13 cellular contexts compared by ENCODE assay signal in genomic region chrX:21802054-21802660, GRCh38. TPM values are rescaled to one million over a fixed set of nuclear protein-coding genes. Genes with fewer than 3 reads are reported as not detected.
A peak's percentile ranks its signal among the peaks of the same experiment; 100 is the strongest.
DNase-seq lines count a peak whose midpoint lies in the region; ATAC-seq and TF ChIP-seq lines count a peak whose summit lies in the region.
"Had no signal": no experiment of that assay in that cellular context is flagged by ENCODE, and none has a peak within 500 bp of the region (broad histone marks: within the 10 kb centered on the region; RNA-seq: fewer than 3 reads in every experiment).

No MANE protein-coding gene starts in this region.

- H3K9me3 ChIP-seq in muscle layer of duodenum (ENCODE audit: control insufficient read depth in 1 of 2, low read length in 2 of 2), result no peaks in the 10 kb centered on the region
- no peaks in the 10 kb centered on the region for H3K9me3 ChIP-seq in esophagus muscularis mucosa

- in situ Hi-C loops in SK-MEL-5 (cut with HindIII; ENCODE audit: low pct_unique_long_range_greater_than_20kb, low sequenced_read_pairs), result no loop called here

- no peak for TF ChIP-seq POLR2A in esophagus muscularis mucosa (IDR thresholded peaks at IDR 0.05; ENCODE audit: low read depth)

- no peak for TF ChIP-seq EP300 in esophagus muscularis mucosa (IDR thresholded peaks at IDR 0.05)

- intact Hi-C loops in esophagus muscularis mucosa (cut with DNase I), result no loop called here

- H3K27ac ChIP-seq in muscle layer of duodenum (ENCODE audit: low read length) (peak overlapping the region; percentile 3), esophagus muscularis mucosa (replicated peaks in 1 of 4) (no peak overlapping the region)
- H3K27ac ChIP-seq: C4-2B had no signal

- DNase-seq in NCI-H524 (lab: John Stamatoyannopoulos, UW), result peak; percentile 31 to 58
- no peak for DNase-seq in NCI-H524 treated with DMSO at 0.1 percent for 48 hours (lab: John Stamatoyannopoulos, UW)
- DNase-seq in SK-MEL-5 (ENCODE audit: low read depth, low spot score), result peak; percentile 36
- DNase-seq in NCI-H1694 (lab: John Stamatoyannopoulos, UW), result no peak
- DNase-seq in esophagus muscularis mucosa (ENCODE audit: extremely low spot score), result no peak
- DNase-seq: MV-4-11, NCI-H1436 treated with DMSO at 0.1 percent for 48 hours, NCI-H748 treated with DMSO at 0.1 percent for 48 hours, SHP77 treated with DMSO at 0.1 percent for 48 hours had no signal

- H3K27me3 ChIP-seq in muscle layer of duodenum (ENCODE audit: low read depth, low read length), result no peaks in the 10 kb centered on the region
- H3K27me3 ChIP-seq in esophagus muscularis mucosa, result no peaks in the 10 kb centered on the region

- H3K4me1 ChIP-seq in muscle layer of duodenum (ENCODE audit: control insufficient read depth in 1 of 2, insufficient read depth in 2 of 2, low read length in 2 of 2) (peaks cover 0 to 3% of the 10 kb centered on the region in 2 donors), esophagus muscularis mucosa (peaks cover 0 to 19% (median 12%) of the 10 kb centered on the region in 4 donors)

- 71% methylated on average over 7 of the region's 7 CpGs for WGBS in esophagus muscularis mucosa

- no peaks in the 10 kb centered on the region for H3K36me3 ChIP-seq in muscle layer of duodenum (ENCODE audit: control insufficient read depth in 1 of 2, insufficient read depth in 2 of 2, low read length in 2 of 2)
- H3K36me3 ChIP-seq in esophagus muscularis mucosa, result no peaks in the 10 kb centered on the region

- TF ChIP-seq CTCF in esophagus muscularis mucosa (IDR thresholded peaks at IDR 0.05), result no peak

- H3K4me3 ChIP-seq in muscle layer of duodenum (ENCODE audit: low read depth in 1 of 2, low read length in 2 of 2) (no peak overlapping the region), esophagus muscularis mucosa (no peak overlapping the region)

- ATAC-seq in GM18909 (IDR thresholded peaks at IDR 0.05; ENCODE audit: poor library complexity, unreplicated experiment), result no peak
- ATAC-seq in GM19467 (IDR thresholded peaks at IDR 0.05; ENCODE audit: unreplicated experiment), result no peak

RNA-seq across cellular contexts. Expression of gene MBTPS2, which starts 37.3 kb away (rescaled TPM):
- 19.6 and 20.0 TPM in 2 replicates for total RNA-seq in SK-MEL-5 (2014; rRNA removed; shearing (Covaris generic))
- 52.5 and 74.2 TPM in 2 replicates for polyA plus RNA-seq in SK-MEL-5 (2015; cell fraction: cytosol; rRNA removed)
- 12.9 and 14.6 TPM in 2 replicates for polyA plus RNA-seq in SK-MEL-5 (2015; cell fraction: nucleus; rRNA removed)
- 10 to 100 TPM in 1 of 4 donors, 1 to 10 TPM in 3; 7.5 to 10.8 (median 8.4) TPM for total RNA-seq in esophagus muscularis mucosa

RNA-seq across cellular contexts. Expression of gene SMPX, which starts 44.2 kb away (rescaled TPM):
- total RNA-seq in SK-MEL-5 (2014; rRNA removed; shearing (Covaris generic)), result 8.9 and 9.3 TPM in 2 replicates
- 5.4 and 5.6 TPM in 2 replicates for polyA plus RNA-seq in SK-MEL-5 (2015; cell fraction: cytosol; rRNA removed)
- 258 and 325 TPM in 2 replicates for polyA plus RNA-seq in SK-MEL-5 (2015; cell fraction: nucleus; rRNA removed)
- total RNA-seq in esophagus muscularis mucosa, result 10 to 100 TPM; 24.4 to 42.8 (median 31.3) TPM

RNA-seq across cellular contexts. Expression of gene YY2, which starts 53.6 kb away (rescaled TPM):
- total RNA-seq in SK-MEL-5 (2014; rRNA removed; shearing (Covaris generic)), result 1.8 and 2.4 TPM in 2 replicates
- polyA plus RNA-seq in SK-MEL-5 (2015; cell fraction: cytosol; rRNA removed), result 7.5 and 9.9 TPM in 2 replicates
- polyA plus RNA-seq in SK-MEL-5 (2015; cell fraction: nucleus; rRNA removed), result 7.5 and 11.9 TPM in 2 replicates
- 1 to 10 TPM in 3 of 4 donors, under 1 TPM in 1; 0.84 to 1.7 (median 1.2) TPM for total RNA-seq in esophagus muscularis mucosa

Comparison
In these comparisons a context has a peak if more than half of its experiments do, and no peak if none do; other contexts are left out.
1. DNase-seq: peak in NCI-H524 (2 of 2) and SK-MEL-5 (single experiment); none in NCI-H524 treated with DMSO at 0.1 percent for 48 hours (single experiment), NCI-H1694 (single experiment) and esophagus muscularis mucosa (single experiment).